In genomic region chr19:19668230-19669012, GRCh38 we compare ENCODE assay signal across 8 cellular contexts. TPM values are rescaled to one million over a fixed set of nuclear protein-coding genes. Genes with fewer than 3 reads are reported as not detected.
A peak's percentile ranks its signal among the peaks of the same experiment; 100 is the strongest.
DNase-seq lines count a peak whose midpoint lies in the region; FAIRE-seq and TF ChIP-seq lines count a peak whose summit lies in the region.

Gene ZNF101, plus strand, starts transcription at chr19:19668839. Its CDS starts 125 bp downstream, at chr19:19668964.

- H2AFZ ChIP-seq in neuronal stem cell (ENCODE audit: low read length), result peak within 1 kb of the TSS; percentile 87

- peak within 1 kb of the TSS; percentile 79 for H3K9ac ChIP-seq in neuronal stem cell (ENCODE audit: low read depth, low read length, poor library complexity)
- peak within 1 kb of the TSS; percentile 56 to 96 (median 95) for H3K9ac ChIP-seq in subcutaneous abdominal adipose tissue (ENCODE audit: low read length in 5 of 5)

- H3K14ac ChIP-seq in neuronal stem cell (ENCODE audit: low read length), result no peak within 1 kb of the TSS

- peak within 1 kb of the TSS; percentile 67 for H3K4me2 ChIP-seq in neuronal stem cell (ENCODE audit: insufficient read depth, low read length, poor library complexity, severe bottlenecking)

- peaks cover 4% of the 10 kb centered on the region; the same call in 1 of the 2 replicates for H3K9me3 Mint-ChIP-seq in HFFc6

- peak within 1 kb of the TSS; percentile 82 for H2BK5ac ChIP-seq in neuronal stem cell (ENCODE audit: low read length)

- peaks cover 14% of the 10 kb centered on the region for H3K4me1 Mint-ChIP-seq in HFFc6 (ENCODE audit: low read depth)

- H3K79me1 ChIP-seq in neuronal stem cell (ENCODE audit: low read depth, low read length), result peaks cover 6% of the 10 kb centered on the region

- H3K23ac ChIP-seq in neuronal stem cell (ENCODE audit: low read depth, low read length, poor library complexity), result peak within 1 kb of the TSS; percentile 73

- H3K27me3 Mint-ChIP-seq in HFFc6 (ENCODE audit: insufficient read depth), result no peaks in the 10 kb centered on the region; the same call in none of the 2 replicates

- FAIRE-seq in frontal cortex (lab: Jason Lieb, UNC), result no peak

- peak within 1 kb of the TSS; percentile 97 for H3K4me3 ChIP-seq in neuronal stem cell (ENCODE audit: low read length in 2 of 2)
- H3K4me3 ChIP-seq in subcutaneous abdominal adipose tissue (ENCODE audit: low read depth in 1 of 5, low read length in 5 of 5), result peak within 1 kb of the TSS; percentile 77 to 94 (median 88)

- no peak within 1 kb of the TSS for H2AK5ac ChIP-seq in neuronal stem cell (ENCODE audit: low read depth, low read length)

- H3K18ac ChIP-seq in neuronal stem cell (ENCODE audit: low read length), result peak within 1 kb of the TSS; percentile 98

- H3K4me3 Mint-ChIP-seq in HFFc6, result peak within 1 kb of the TSS; percentile 87

- peak within 1 kb of the TSS; percentile 75 for H2BK15ac ChIP-seq in neuronal stem cell (ENCODE audit: low read length)

- in situ Hi-C loops in SK-MEL-5 (cut with HindIII; ENCODE audit: low pct_unique_long_range_greater_than_20kb, low sequenced_read_pairs), result no loop called here

- no CpG with 5 or more reads among the region's 36 CpGs for WGBS in neuronal stem cell (ENCODE audit: extremely low coverage in 2 of 2, insufficient read length in 2 of 2, insufficient replicate concordance in 1 of 2), 2 donors

- H3K36me3 Mint-ChIP-seq in HFFc6 (ENCODE audit: low read depth), result peaks cover 18% of the 10 kb centered on the region

- H2BK12ac ChIP-seq in neuronal stem cell (ENCODE audit: low read length), result no peak within 1 kb of the TSS

- TF ChIP-seq CTCF in HFFc6 (IDR thresholded peaks at IDR 0.05), result peak; percentile 20; the same call in 1 of the 2 replicates

- H4K91ac ChIP-seq in neuronal stem cell (ENCODE audit: low read depth, low read length, poor library complexity), result no peak within 1 kb of the TSS

- H3K9me3 ChIP-seq in neuronal stem cell (replicated peaks in 1 of 2; ENCODE audit: control insufficient read depth in 2 of 2, insufficient read depth in 1 of 2, low read depth in 1 of 2, low read length in 2 of 2) (peaks cover 0 to 34% of the 10 kb centered on the region in 2 donors), subcutaneous abdominal adipose tissue (ENCODE audit: control insufficient read depth in 5 of 5, low read length in 5 of 5) (no peaks in the 10 kb centered on the region)

- H3K4me1 ChIP-seq in neuronal stem cell (ENCODE audit: control insufficient read depth in 2 of 2, insufficient read depth in 1 of 2, low read depth in 1 of 2, low read length in 2 of 2) (peaks cover 3 to 6% of the 10 kb centered on the region in 2 donors), subcutaneous abdominal adipose tissue (ENCODE audit: control insufficient read depth in 5 of 5, insufficient read depth in 5 of 5, low read length in 5 of 5) (peaks cover 0 to 29% (median 18%) of the 10 kb centered on the region in 5 donors)

- H3K27ac Mint-ChIP-seq in HFFc6, result peak within 1 kb of the TSS; percentile 80

- H3K36me3 ChIP-seq in neuronal stem cell (replicated peaks in 1 of 2; ENCODE audit: control insufficient read depth in 2 of 2, insufficient read depth in 2 of 2, low read length in 2 of 2) (peaks cover 0 to 26% of the 10 kb centered on the region in 2 donors), subcutaneous abdominal adipose tissue (ENCODE audit: control insufficient read depth in 5 of 5, insufficient read depth in 5 of 5, low read length in 5 of 5) (peaks cover 0 to 12% (median 0%) of the 10 kb centered on the region in 5 donors)

- H3K27ac ChIP-seq in neuronal stem cell (replicated peaks; ENCODE audit: low read length) (peak within 1 kb of the TSS; percentile 76), subcutaneous abdominal adipose tissue (ENCODE audit: low read depth, low read length) (peak within 1 kb of the TSS; percentile 50)

- no peaks in the 10 kb centered on the region for H3K27me3 ChIP-seq in neuronal stem cell (ENCODE audit: control insufficient read depth in 3 of 3, insufficient read depth in 3 of 3, low read depth in 1 of 3, low read length in 3 of 3)
- H3K27me3 ChIP-seq in subcutaneous abdominal adipose tissue (ENCODE audit: control insufficient read depth in 5 of 5, insufficient read depth in 4 of 5, low read length in 5 of 5), result no peaks in the 10 kb centered on the region

- no peak within 1 kb of the TSS for H4K8ac ChIP-seq in neuronal stem cell (ENCODE audit: low read depth, low read length)

- no peak within 1 kb of the TSS for H2BK120ac ChIP-seq in neuronal stem cell (ENCODE audit: low read depth, low read length)

- H3K4ac ChIP-seq in neuronal stem cell (ENCODE audit: low read length), result no peak within 1 kb of the TSS

- DNase-seq in GM04504 (ENCODE audit: low read depth) (peak; percentile 73), HFFc6 (peak; percentile 90), NAMALWA (ENCODE audit: low spot score) (peak; percentile 98), SK-MEL-5 (ENCODE audit: low read depth, low spot score) (peak; percentile 84), frontal cortex (ENCODE audit: low spot score in 2 of 2) (peak; percentile 90 to 95), neuronal stem cell (ENCODE audit: low spot score) (peak; percentile 89)
- DNase-seq in activated naive CD4-positive, alpha-beta T cell (lab: John Stamatoyannopoulos, UW), result peak; percentile 75 to 93 (median 87)

RNA-seq across cellular contexts. Expression of gene ZNF101, which starts in this region (rescaled TPM):
- total RNA-seq in HFFc6 (2021; fragmentation: NEBNext Ultra II Directional; extraction: Animal tissue kit (Norgen Biotek cat#: 25700)), result 1 to 10 TPM; 6.8 to 8.5 (median 7.2) TPM
- total RNA-seq in SK-MEL-5 (2014; rRNA removed; shearing (Covaris generic)), result 4.5 and 8.9 TPM in 2 replicates
- 3.5 and 6.1 TPM in 2 replicates for polyA plus RNA-seq in SK-MEL-5 (2015; cell fraction: cytosol; rRNA removed)
- 5.9 and 6.1 TPM in 2 replicates for polyA plus RNA-seq in SK-MEL-5 (2015; cell fraction: nucleus; rRNA removed)
- 13.5 TPM for total RNA-seq in frontal cortex
- 14.0 TPM for polyA plus RNA-seq in neuronal stem cell (2013, experiment 1 of 2)
- polyA plus RNA-seq in neuronal stem cell (2013, experiment 2 of 2), result 14.0 TPM

Comparison
In these comparisons a context has a peak if more than half of its experiments do, and no peak if none do; other contexts are left out.
1. Peak in every context shown above with its lines: DNase-seq, H3K4me3 ChIP-seq and H3K27ac ChIP-seq.